ENCODE assay signal across 9 cellular contexts in genomic region chr19:16605552-16605951, GRCh38. TPM values are rescaled to one million over a fixed set of nuclear protein-coding genes. Genes with fewer than 3 reads are reported as not detected.
DNase-seq lines count a peak whose midpoint lies in the region; ATAC-seq and TF ChIP-seq lines count a peak whose summit lies in the region.
"Had no signal": no experiment of that assay in that cellular context is flagged by ENCODE, and none has a peak within 500 bp of the region (broad histone marks: within the 10 kb centered on the region; RNA-seq: fewer than 3 reads in every experiment).

No MANE protein-coding gene starts in this region.

- no peak overlapping the region for H2AFZ ChIP-seq in SK-N-SH (ENCODE audit: low read depth)

- peak overlapping the region; percentile 15; the same call in 1 of the 2 replicates for H3K4me2 ChIP-seq in SK-N-SH

- POLR2A ChIA-PET in CD4-positive, alpha-beta memory T cell (lab: Charles Lee; ENCODE audit: partially characterized antibody) = interaction anchor here (0.9 kb wide), 1 partner anchor 36 kb away, joined by 3 read pairs; no protein-coding TSS in a partner anchor
- POLR2A ChIA-PET in SK-N-SH (lab: Yijun Ruan, JAX) = no interaction called here

- CTCF ChIA-PET in CD4-positive, alpha-beta memory T cell (lab: Charles Lee; ENCODE audit: partially characterized antibody) = no interaction called here
- CTCF ChIA-PET in SK-N-SH (lab: Yijun Ruan, JAX) = no interaction called here

- peaks cover 100% of the 10 kb centered on the region for H3K79me2 ChIP-seq in SK-N-SH (ENCODE audit: insufficient read depth)

- no peak for TF ChIP-seq EP300 in SK-N-SH (IDR thresholded peaks at IDR 0.05; ENCODE audit: borderline replicate concordance in 1 of 2, low read depth in 1 of 2, low read length in 1 of 2)

- H4K20me1 ChIP-seq in SK-N-SH (ENCODE audit: insufficient read depth) = peaks cover 93% of the 10 kb centered on the region

- peak overlapping the region in 5 of 7 donors; percentile 8 to 78 (median 70) for H3K27ac Mint-ChIP-seq in CD4-positive, alpha-beta memory T cell

- no peak for DNase-seq in CD4-positive, alpha-beta memory T cell
- DNase-seq in SK-N-SH (peak; percentile 38), lung (ENCODE audit: low spot score) (no peak), ascending aorta (ENCODE audit: low spot score in 2 of 2) (no peak), brain microvascular endothelial cell (no peak)
- no peak for DNase-seq in activated effector memory CD4-positive, alpha-beta T cell treated with Interleukin-2 at 50 U/mL for 16 hours
- DNase-seq: DND-41; effector CD8-positive, alpha-beta T cell had no signal

- no peaks in the 10 kb centered on the region for H3K36me3 ChIP-seq in CD4-positive, alpha-beta memory T cell (ENCODE audit: insufficient read depth, low read length)
- H3K36me3 ChIP-seq in SK-N-SH (replicated peaks in 1 of 2; ENCODE audit: control insufficient read depth in 1 of 2, insufficient read depth in 2 of 2, low read length in 1 of 2) (no peaks in the 10 kb centered on the region), lung (ENCODE audit: control insufficient read depth in 2 of 2, insufficient read depth in 2 of 2, low read length in 2 of 2) (no peaks in the 10 kb centered on the region), ascending aorta (no peaks in the 10 kb centered on the region), brain microvascular endothelial cell (replicated peaks) (no peaks in the 10 kb centered on the region)

- in situ Hi-C loops in brain microvascular endothelial cell (cut with HindIII; ENCODE audit: low pct_ligation_motif_present, low sequenced_read_pairs) = no loop called here

- H3K9ac ChIP-seq in SK-N-SH = no peak overlapping the region

- intact Hi-C loops in CD4-positive, alpha-beta memory T cell (cut with micrococcal nuclease) = no loop called here
- intact Hi-C loops in ascending aorta (cut with DNase I) = no loop called here

- H3F3A ChIP-seq in SK-N-SH (replicated peaks; ENCODE audit: insufficient read depth) = no peaks in the 10 kb centered on the region

- no peaks in the 10 kb centered on the region for H3K27me3 Mint-ChIP-seq in CD4-positive, alpha-beta memory T cell

- no peak for ATAC-seq in lung (ENCODE audit: insufficient read depth, low FRiP score)

- no peaks in the 10 kb centered on the region for H3K27me3 ChIP-seq in CD4-positive, alpha-beta memory T cell (ENCODE audit: insufficient read depth, low read length)
- H3K27me3 ChIP-seq in SK-N-SH (ENCODE audit: insufficient read depth) (no peaks in the 10 kb centered on the region), lung (ENCODE audit: control insufficient read depth, insufficient read depth) (no peaks in the 10 kb centered on the region), ascending aorta (no peaks in the 10 kb centered on the region), brain microvascular endothelial cell (replicated peaks) (no peaks in the 10 kb centered on the region)
- H3K27me3 ChIP-seq: suprapubic skin had no signal

- no peak overlapping the region for H3K27ac ChIP-seq in CD4-positive, alpha-beta memory T cell (ENCODE audit: low read depth, low read length)
- peak overlapping the region in 1 of 2 experiments; percentile 2; a peak in 1 of 4 replicates for H3K27ac ChIP-seq in SK-N-SH (ENCODE audit: low read depth in 2 of 2, low read length in 1 of 2)
- peak overlapping the region; percentile 24 to 42 for H3K27ac ChIP-seq in lung (ENCODE audit: low read depth in 1 of 2, low read length in 1 of 2)
- H3K27ac ChIP-seq in ascending aorta = no peak overlapping the region
- H3K27ac ChIP-seq in brain microvascular endothelial cell = no peak overlapping the region
- H3K27ac ChIP-seq: suprapubic skin had no signal

- TF ChIP-seq RAD21 in SK-N-SH (IDR thresholded peaks at IDR 0.05; ENCODE audit: low read length) = peak; percentile 36; the same call in 1 of the 2 replicates

- H3K36me3 Mint-ChIP-seq in CD4-positive, alpha-beta memory T cell = peaks cover 0 to 14% of the 10 kb centered on the region in 2 donors

- H3K9me3 ChIP-seq in CD4-positive, alpha-beta memory T cell (ENCODE audit: control insufficient read depth in 1 of 2, low read length in 2 of 2) = no peaks in the 10 kb centered on the region
- no peaks in the 10 kb centered on the region for H3K9me3 ChIP-seq in SK-N-SH
- no peaks in the 10 kb centered on the region for H3K9me3 ChIP-seq in lung (ENCODE audit: control insufficient read depth in 2 of 2, insufficient read depth in 1 of 2, low read length in 1 of 2)
- no peaks in the 10 kb centered on the region for H3K9me3 ChIP-seq in ascending aorta
- H3K9me3 ChIP-seq: suprapubic skin had no signal

- no peaks in the 10 kb centered on the region for H3K9me2 ChIP-seq in SK-N-SH

- H3K4me1 Mint-ChIP-seq in CD4-positive, alpha-beta memory T cell = peaks cover 21 to 55% (median 36%) of the 10 kb centered on the region in 4 donors

- peaks cover 18% of the 10 kb centered on the region for H3K4me1 ChIP-seq in CD4-positive, alpha-beta memory T cell (ENCODE audit: insufficient read depth, low read length)
- H3K4me1 ChIP-seq in SK-N-SH (ENCODE audit: control insufficient read depth in 1 of 2, insufficient read depth in 2 of 2, low read depth in 1 of 2, low read length in 1 of 2) = peaks cover 4 to 31% of the 10 kb centered on the region in 2 experiments; a peak in 2 of 4 replicates
- H3K4me1 ChIP-seq in lung (ENCODE audit: control insufficient read depth in 2 of 2, insufficient read depth in 2 of 2, low read length in 2 of 2) = peaks cover 11 to 21% of the 10 kb centered on the region in 2 donors
- peaks cover 3 to 10% of the 10 kb centered on the region in 2 donors for H3K4me1 ChIP-seq in ascending aorta

- H3K9me3 Mint-ChIP-seq in CD4-positive, alpha-beta memory T cell = no peaks in the 10 kb centered on the region

- WGBS in SK-N-SH (ENCODE audit: low lambda C conversion rate) = 69% methylated on average over 7 of the region's 7 CpGs
- WGBS in lung, 2 donors = 59 to 66% methylated on average over 7 of the region's 7 CpGs

- no peak overlapping the region for H3K4me3 ChIP-seq in CD4-positive, alpha-beta memory T cell (ENCODE audit: low read length in 2 of 2)
- H3K4me3 ChIP-seq in SK-N-SH (ENCODE audit: low read depth in 2 of 2, low read length in 1 of 2) (no peak overlapping the region), lung (no peak overlapping the region), ascending aorta (no peak overlapping the region), brain microvascular endothelial cell (ENCODE audit: low read depth, low read length) (no peak overlapping the region)
- H3K4me3 ChIP-seq: suprapubic skin had no signal

- H3K4me3 Mint-ChIP-seq in CD4-positive, alpha-beta memory T cell = no peak overlapping the region

- TF ChIP-seq CTCF in SK-N-SH (IDR thresholded peaks at IDR 0.05) = no peak
- TF ChIP-seq CTCF in lung (IDR thresholded peaks at IDR 0.05; ENCODE audit: control extremely low read depth, extremely low read depth) = no peak
- TF ChIP-seq CTCF in ascending aorta (IDR thresholded peaks at IDR 0.05) = no peak
- no peak for TF ChIP-seq CTCF in brain microvascular endothelial cell (IDR thresholded peaks at IDR 0.05; ENCODE audit: low read depth, low read length, missing control alignments)

TF ChIP-seq in SK-N-SH, 30 proteins besides CTCF, POLR2A, EP300 and RAD21 (continues in another document):
- TF ChIP-seq EZH2phosphoT487 (IDR thresholded peaks at IDR 0.05; ENCODE audit: borderline replicate concordance, low read depth) = no peak
- TF ChIP-seq MXI1 (IDR thresholded peaks at IDR 0.05; ENCODE audit: low read depth, low read length) = no peak
- TF ChIP-seq FOXM1 (IDR thresholded peaks at IDR 0.05; ENCODE audit: low read depth) = no peak
- no peak for TF ChIP-seq GABPA (IDR thresholded peaks at IDR 0.05; ENCODE audit: low read depth)
- TF ChIP-seq, protein P1, sequence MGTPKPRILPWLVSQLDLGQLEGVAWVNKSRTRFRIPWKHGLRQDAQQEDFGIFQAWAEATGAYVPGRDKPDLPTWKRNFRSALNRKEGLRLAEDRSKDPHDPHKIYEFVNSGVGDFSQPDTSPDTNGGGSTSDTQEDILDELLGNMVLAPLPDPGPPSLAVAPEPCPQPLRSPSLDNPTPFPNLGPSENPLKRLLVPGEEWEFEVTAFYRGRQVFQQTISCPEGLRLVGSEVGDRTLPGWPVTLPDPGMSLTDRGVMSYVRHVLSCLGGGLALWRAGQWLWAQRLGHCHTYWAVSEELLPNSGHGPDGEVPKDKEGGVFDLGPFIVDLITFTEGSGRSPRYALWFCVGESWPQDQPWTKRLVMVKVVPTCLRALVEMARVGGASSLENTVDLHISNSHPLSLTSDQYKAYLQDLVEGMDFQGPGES (IDR thresholded peaks at IDR 0.05; ENCODE audit: low read depth, low read length) = no peak
- TF ChIP-seq RFX5 (IDR thresholded peaks at IDR 0.05; ENCODE audit: low read length) = no peak
- TF ChIP-seq FOXJ3 (CRISPR knock-in tag; IDR thresholded peaks at IDR 0.05) = no peak

RNA-seq across cellular contexts. Expression of gene MED26, which starts 22.5 kb away (rescaled TPM):
- total RNA-seq in CD4-positive, alpha-beta memory T cell = 10 to 100 TPM; 17.8 to 18.6 TPM
- polyA plus RNA-seq in CD4-positive, alpha-beta memory T cell = 1 to 10 TPM; 3.3 to 4.6 TPM
- polyA plus RNA-seq in SK-N-SH (2012; rRNA removed) (3.5 and 3.8 TPM in 2 replicates), lung (1 to 10 TPM; 7.0 to 7.4 TPM)
- 2.1 and 3.1 TPM in 2 replicates for polyA plus RNA-seq in SK-N-SH (2012; cell fraction: cytosol; rRNA removed)
- 8.0 and 8.6 TPM in 2 replicates for polyA plus RNA-seq in SK-N-SH (2012; cell fraction: nucleus; rRNA removed)
- total RNA-seq in lung (10 to 100 TPM in 1 of 2 donors, 1 to 10 TPM in 1; 8.9 to 18.2 TPM), ascending aorta (3.5 TPM)

RNA-seq across cellular contexts. Expression of gene SLC35E1, which starts 33.3 kb away (rescaled TPM):
- total RNA-seq in CD4-positive, alpha-beta memory T cell = 10 to 100 TPM; 38.8 TPM
- polyA plus RNA-seq in CD4-positive, alpha-beta memory T cell = 10 to 100 TPM; 15.3 to 31.8 TPM
- polyA plus RNA-seq in SK-N-SH (2012; rRNA removed) (23.5 and 28.4 TPM in 2 replicates), lung (10 to 100 TPM; 24.9 to 36.4 TPM)
- 19.7 and 22.2 TPM in 2 replicates for polyA plus RNA-seq in SK-N-SH (2012; cell fraction: cytosol; rRNA removed)
- 25.7 and 34.0 TPM in 2 replicates for polyA plus RNA-seq in SK-N-SH (2012; cell fraction: nucleus; rRNA removed)
- total RNA-seq in lung (10 to 100 TPM; 30.3 to 58.1 TPM), ascending aorta (56.3 TPM)

RNA-seq across cellular contexts. Expression of gene SMIM7, which starts 54.4 kb away (rescaled TPM):
- total RNA-seq in CD4-positive, alpha-beta memory T cell = 10 to 100 TPM; 89.3 to 94.1 TPM
- 10 to 100 TPM; 59.6 to 66.9 TPM for polyA plus RNA-seq in CD4-positive, alpha-beta memory T cell
- polyA plus RNA-seq in SK-N-SH (2012; rRNA removed) (74.2 and 79.9 TPM in 2 replicates), lung (10 to 100 TPM; 68.0 to 86.3 TPM)
- 86.6 and 101 TPM in 2 replicates for polyA plus RNA-seq in SK-N-SH (2012; cell fraction: cytosol; rRNA removed)
- polyA plus RNA-seq in SK-N-SH (2012; cell fraction: nucleus; rRNA removed) = 67.7 and 70.5 TPM in 2 replicates
- total RNA-seq in lung (10 to 100 TPM; 78.8 to 78.9 TPM), ascending aorta (16.7 TPM)

RNA-seq across cellular contexts. Expression of gene TMEM38A, which starts 55.4 kb away (rescaled TPM):
- under 1 TPM; 0.67 to 0.99 TPM for total RNA-seq in CD4-positive, alpha-beta memory T cell
- polyA plus RNA-seq in CD4-positive, alpha-beta memory T cell = 1 to 10 TPM in 1 of 2 donors, under 1 TPM in 1; 0.22 to 1.2 TPM
- polyA plus RNA-seq in SK-N-SH (2012; rRNA removed) (3.3 and 4.3 TPM in 2 replicates), lung (1 to 10 TPM; 3.6 to 3.8 TPM)
- 2.6 and 4.0 TPM in 2 replicates for polyA plus RNA-seq in SK-N-SH (2012; cell fraction: cytosol; rRNA removed)
- 5.4 and 6.9 TPM in 2 replicates for polyA plus RNA-seq in SK-N-SH (2012; cell fraction: nucleus; rRNA removed)
- total RNA-seq in lung (1 to 10 TPM; 3.9 to 6.2 TPM), ascending aorta (0.75 TPM)

Comparison
In these comparisons a context has a peak if more than half of its experiments do, and no peak if none do; other contexts are left out.
1. H3K27ac ChIP-seq: peak in lung (2 of 2); none in CD4-positive, alpha-beta memory T cell (single experiment), ascending aorta (0 of 2) and brain microvascular endothelial cell (single experiment).